In the genomic region with DNA sequence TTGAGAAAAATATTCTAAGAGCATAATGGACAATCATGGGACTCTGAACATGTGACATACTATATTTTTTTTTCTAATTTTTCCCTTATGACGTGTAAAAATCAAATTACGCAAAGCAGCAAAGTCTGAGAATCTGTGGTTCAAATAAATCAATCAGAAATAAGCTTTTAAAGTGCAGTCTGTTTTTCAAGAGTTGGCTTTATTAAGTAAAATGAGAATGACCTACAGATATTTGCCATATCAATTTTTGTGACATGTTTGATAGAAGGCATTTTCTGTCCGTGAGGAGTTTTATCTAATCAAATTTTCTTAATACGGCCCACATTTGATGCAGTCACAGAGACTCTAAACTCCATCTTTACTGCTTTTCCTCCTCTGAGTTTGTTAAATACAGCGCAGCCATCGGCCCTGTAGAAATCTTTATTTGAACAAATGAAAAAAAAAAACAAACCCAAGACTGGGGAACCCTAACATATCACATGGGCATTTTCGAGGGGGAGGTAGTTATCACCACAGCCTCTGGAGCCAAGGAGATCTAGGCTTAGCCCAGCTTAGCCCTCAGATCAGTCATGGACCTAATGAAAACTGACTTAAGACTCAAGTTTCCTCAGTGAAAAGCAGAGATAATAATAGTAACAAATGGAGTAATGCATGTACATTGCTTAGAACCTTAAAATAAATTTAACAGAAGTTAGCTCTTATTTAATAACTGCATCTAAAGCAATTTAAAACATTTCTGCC, we compare ENCODE assay signal across 25 cellular contexts.
DNase-seq lines count a peak whose midpoint lies in the region; ATAC-seq, FAIRE-seq and TF ChIP-seq lines count a peak whose summit lies in the region.
"Had no signal": no experiment of that assay in that cellular context is flagged by ENCODE, and none has a peak within 500 bp of the region (broad histone marks: within the 10 kb centered on the region; RNA-seq: fewer than 3 reads in every experiment).

No MANE protein-coding gene starts in this region.

- H3K36me3 ChIP-seq in aorta (ENCODE audit: control insufficient read depth in 1 of 2, insufficient read depth in 2 of 2, low read length in 1 of 2) = no peaks in the 10 kb centered on the region
- H3K36me3 ChIP-seq: BLaER1, HAP-1 had no signal

- no peaks in the 10 kb centered on the region for H3K27me3 ChIP-seq in aorta (ENCODE audit: control insufficient read depth in 1 of 2, insufficient read depth in 2 of 2, low read length in 1 of 2)
- H3K27me3 ChIP-seq: BLaER1 had no signal

- no peak overlapping the region for H3K27ac ChIP-seq in aorta (ENCODE audit: low read depth in 1 of 2, low read length in 2 of 2)
- H3K27ac ChIP-seq: 22Rv1, BLaER1, C4-2B had no signal

- no peak overlapping the region for H3K4me3 Mint-ChIP-seq in nephron progenitor cell
- H3K4me3 Mint-ChIP-seq: B cell; CD4-positive, CD25-positive, alpha-beta regulatory T cell; CD8-positive, alpha-beta T cell; HFFc6 had no signal

- intact Hi-C loops in aorta (cut with DNase I) = no loop called here

- no peaks in the 10 kb centered on the region for H3K36me3 Mint-ChIP-seq in nephron progenitor cell (ENCODE audit: low read depth)
- H3K36me3 Mint-ChIP-seq: CD4-positive, CD25-positive, alpha-beta regulatory T cell; CD8-positive, alpha-beta T cell had no signal

- peak; percentile 95 for FAIRE-seq in D721Med (lab: Jason Lieb, UNC)
- FAIRE-seq: A204.1, GM12878, H54 had no signal

- H3K27me3 Mint-ChIP-seq in nephron progenitor cell (ENCODE audit: low read depth, poor library complexity) = peaks cover 3% of the 10 kb centered on the region
- H3K27me3 Mint-ChIP-seq: CD4-positive, CD25-positive, alpha-beta regulatory T cell had no signal

- no peaks in the 10 kb centered on the region for H3K4me1 ChIP-seq in aorta (ENCODE audit: control insufficient read depth in 1 of 2, insufficient read depth in 2 of 2, low read length in 2 of 2)
- H3K4me1 ChIP-seq: BLaER1, Caco-2, HAP-1 had no signal

- H3K9me3 ChIP-seq in aorta (ENCODE audit: control insufficient read depth, low read length) = peaks cover 1% of the 10 kb centered on the region
- H3K9me3 ChIP-seq: BLaER1, Caco-2, HAP-1 had no signal

- DNase-seq in D721Med (ENCODE audit: insufficient read length, low spot score) = no peak
- DNase-seq in NCI-H82 treated with DMSO at 0.1 percent for 48 hours (lab: John Stamatoyannopoulos, UW; ENCODE audit: unreplicated experiment) = peak; percentile 61
- DNase-seq in nephron progenitor cell = no peak
- no peak for DNase-seq in NCI-H1436 (lab: John Stamatoyannopoulos, UW)
- DNase-seq in NOMO-1 treated with DMSO at 0.1 percent for 48 hours (lab: John Stamatoyannopoulos, UW; ENCODE audit: unreplicated experiment) = no peak
- no peak for DNase-seq in aorta
- DNase-seq: Caco-2; CD4-positive, CD25-positive, alpha-beta regulatory T cell; CD8-positive, alpha-beta T cell; DMS 273 treated with DMSO at 0.1 percent for 48 hours; DMS79; EL; GDM1; GOT3; HFFc6 had no signal

- WGBS in aorta, 2 donors = 39 to 46% methylated on average over 7 of the region's 7 CpGs

- H3K4me3 ChIP-seq in aorta (ENCODE audit: low read length in 2 of 2) = no peak overlapping the region
- H3K4me3 ChIP-seq: BLaER1, GM12878, HAP-1 had no signal

- H3K4me1 Mint-ChIP-seq in nephron progenitor cell = peaks cover 11% of the 10 kb centered on the region
- H3K4me1 Mint-ChIP-seq: B cell; CD4-positive, CD25-positive, alpha-beta regulatory T cell had no signal

- ATAC-seq in SK-N-SH treated with all-trans-retinoic acid at 6 μM for 48 hours (peak; percentile 82), GM18517 (IDR thresholded peaks at IDR 0.05; ENCODE audit: unreplicated experiment) (no peak), aorta (ENCODE audit: low FRiP score) (no peak)
- ATAC-seq: CD8-positive, alpha-beta T cell had no signal

- H3K9me3 Mint-ChIP-seq in nephron progenitor cell = no peaks in the 10 kb centered on the region
- H3K9me3 Mint-ChIP-seq: CD8-positive, alpha-beta T cell had no signal

- TF ChIP-seq CTCF in D721Med (IDR thresholded peaks at IDR 0.05; ENCODE audit: insufficient read depth, missing control alignments) (no peak), nephron progenitor cell (IDR thresholded peaks at IDR 0.05) (no peak)

- H3K27ac Mint-ChIP-seq in nephron progenitor cell = peak overlapping the region; percentile 3
- H3K27ac Mint-ChIP-seq: B cell; CD4-positive, CD25-positive, alpha-beta regulatory T cell; CD8-positive, alpha-beta T cell; HFFc6 had no signal

TF ChIP-seq in SK-N-SH treated with all-trans-retinoic acid at 6 μM for 48 hours, 23 proteins besides CTCF, POLR2A, EP300 and RAD21 (continues in another document):
- TF ChIP-seq SNAI2 (CRISPR knock-in tag; IDR thresholded peaks at IDR 0.05) (0 out of 2 replicates have a peak, but pooled peaks have one; percentile 81), ISL1 (CRISPR knock-in tag; IDR thresholded peaks at IDR 0.05) (peak; percentile 100), CSDC2 (CRISPR knock-in tag; IDR thresholded peaks at IDR 0.05) (peak; percentile 30; the same call in 1 of the 2 replicates), BACH2 (CRISPR knock-in tag; IDR thresholded peaks at IDR 0.05; ENCODE audit: borderline replicate concordance) (no peak), TOX (CRISPR knock-in tag; IDR thresholded peaks at IDR 0.05; ENCODE audit: borderline replicate concordance) (no peak), RARB (CRISPR knock-in tag; IDR thresholded peaks at IDR 0.05) (no peak), ZFP3 (CRISPR knock-in tag; IDR thresholded peaks at IDR 0.05) (peak; percentile 77), PPARA (CRISPR knock-in tag; IDR thresholded peaks at IDR 0.05; ENCODE audit: borderline replicate concordance) (no peak)
- TF ChIP-seq, protein P1, sequence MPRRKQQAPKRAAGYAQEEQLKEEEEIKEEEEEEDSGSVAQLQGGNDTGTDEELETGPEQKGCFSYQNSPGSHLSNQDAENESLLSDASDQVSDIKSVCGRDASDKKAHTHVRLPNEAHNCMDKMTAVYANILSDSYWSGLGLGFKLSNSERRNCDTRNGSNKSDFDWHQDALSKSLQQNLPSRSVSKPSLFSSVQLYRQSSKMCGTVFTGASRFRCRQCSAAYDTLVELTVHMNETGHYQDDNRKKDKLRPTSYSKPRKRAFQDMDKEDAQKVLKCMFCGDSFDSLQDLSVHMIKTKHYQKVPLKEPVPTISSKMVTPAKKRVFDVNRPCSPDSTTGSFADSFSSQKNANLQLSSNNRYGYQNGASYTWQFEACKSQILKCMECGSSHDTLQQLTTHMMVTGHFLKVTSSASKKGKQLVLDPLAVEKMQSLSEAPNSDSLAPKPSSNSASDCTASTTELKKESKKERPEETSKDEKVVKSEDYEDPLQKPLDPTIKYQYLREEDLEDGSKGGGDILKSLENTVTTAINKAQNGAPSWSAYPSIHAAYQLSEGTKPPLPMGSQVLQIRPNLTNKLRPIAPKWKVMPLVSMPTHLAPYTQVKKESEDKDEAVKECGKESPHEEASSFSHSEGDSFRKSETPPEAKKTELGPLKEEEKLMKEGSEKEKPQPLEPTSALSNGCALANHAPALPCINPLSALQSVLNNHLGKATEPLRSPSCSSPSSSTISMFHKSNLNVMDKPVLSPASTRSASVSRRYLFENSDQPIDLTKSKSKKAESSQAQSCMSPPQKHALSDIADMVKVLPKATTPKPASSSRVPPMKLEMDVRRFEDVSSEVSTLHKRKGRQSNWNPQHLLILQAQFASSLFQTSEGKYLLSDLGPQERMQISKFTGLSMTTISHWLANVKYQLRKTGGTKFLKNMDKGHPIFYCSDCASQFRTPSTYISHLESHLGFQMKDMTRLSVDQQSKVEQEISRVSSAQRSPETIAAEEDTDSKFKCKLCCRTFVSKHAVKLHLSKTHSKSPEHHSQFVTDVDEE (CRISPR knock-in tag; IDR thresholded peaks at IDR 0.05) = peak; percentile 99
- TF ChIP-seq, protein P2, sequence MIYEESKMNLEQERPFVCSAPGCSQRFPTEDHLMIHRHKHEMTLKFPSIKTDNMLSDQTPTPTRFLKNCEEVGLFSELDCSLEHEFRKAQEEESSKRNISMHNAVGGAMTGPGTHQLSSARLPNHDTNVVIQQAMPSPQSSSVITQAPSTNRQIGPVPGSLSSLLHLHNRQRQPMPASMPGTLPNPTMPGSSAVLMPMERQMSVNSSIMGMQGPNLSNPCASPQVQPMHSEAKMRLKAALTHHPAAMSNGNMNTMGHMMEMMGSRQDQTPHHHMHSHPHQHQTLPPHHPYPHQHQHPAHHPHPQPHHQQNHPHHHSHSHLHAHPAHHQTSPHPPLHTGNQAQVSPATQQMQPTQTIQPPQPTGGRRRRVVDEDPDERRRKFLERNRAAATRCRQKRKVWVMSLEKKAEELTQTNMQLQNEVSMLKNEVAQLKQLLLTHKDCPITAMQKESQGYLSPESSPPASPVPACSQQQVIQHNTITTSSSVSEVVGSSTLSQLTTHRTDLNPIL (CRISPR knock-in tag; IDR thresholded peaks at IDR 0.05; ENCODE audit: low read depth) = peak; percentile 98
- TF ChIP-seq, protein P3, sequence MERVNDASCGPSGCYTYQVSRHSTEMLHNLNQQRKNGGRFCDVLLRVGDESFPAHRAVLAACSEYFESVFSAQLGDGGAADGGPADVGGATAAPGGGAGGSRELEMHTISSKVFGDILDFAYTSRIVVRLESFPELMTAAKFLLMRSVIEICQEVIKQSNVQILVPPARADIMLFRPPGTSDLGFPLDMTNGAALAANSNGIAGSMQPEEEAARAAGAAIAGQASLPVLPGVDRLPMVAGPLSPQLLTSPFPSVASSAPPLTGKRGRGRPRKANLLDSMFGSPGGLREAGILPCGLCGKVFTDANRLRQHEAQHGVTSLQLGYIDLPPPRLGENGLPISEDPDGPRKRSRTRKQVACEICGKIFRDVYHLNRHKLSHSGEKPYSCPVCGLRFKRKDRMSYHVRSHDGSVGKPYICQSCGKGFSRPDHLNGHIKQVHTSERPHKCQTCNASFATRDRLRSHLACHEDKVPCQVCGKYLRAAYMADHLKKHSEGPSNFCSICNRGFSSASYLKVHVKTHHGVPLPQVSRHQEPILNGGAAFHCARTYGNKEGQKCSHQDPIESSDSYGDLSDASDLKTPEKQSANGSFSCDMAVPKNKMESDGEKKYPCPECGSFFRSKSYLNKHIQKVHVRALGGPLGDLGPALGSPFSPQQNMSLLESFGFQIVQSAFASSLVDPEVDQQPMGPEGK (CRISPR knock-in tag; IDR thresholded peaks at IDR 0.05; ENCODE audit: borderline replicate concordance) = peak; percentile 89; the same call in 1 of the 2 replicates
- TF ChIP-seq, protein P4, sequence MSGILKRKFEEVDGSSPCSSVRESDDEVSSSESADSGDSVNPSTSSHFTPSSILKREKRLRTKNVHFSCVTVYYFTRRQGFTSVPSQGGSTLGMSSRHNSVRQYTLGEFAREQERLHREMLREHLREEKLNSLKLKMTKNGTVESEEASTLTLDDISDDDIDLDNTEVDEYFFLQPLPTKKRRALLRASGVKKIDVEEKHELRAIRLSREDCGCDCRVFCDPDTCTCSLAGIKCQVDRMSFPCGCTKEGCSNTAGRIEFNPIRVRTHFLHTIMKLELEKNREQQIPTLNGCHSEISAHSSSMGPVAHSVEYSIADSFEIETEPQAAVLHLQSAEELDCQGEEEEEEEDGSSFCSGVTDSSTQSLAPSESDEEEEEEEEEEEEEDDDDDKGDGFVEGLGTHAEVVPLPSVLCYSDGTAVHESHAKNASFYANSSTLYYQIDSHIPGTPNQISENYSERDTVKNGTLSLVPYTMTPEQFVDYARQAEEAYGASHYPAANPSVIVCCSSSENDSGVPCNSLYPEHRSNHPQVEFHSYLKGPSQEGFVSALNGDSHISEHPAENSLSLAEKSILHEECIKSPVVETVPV (CRISPR knock-in tag; IDR thresholded peaks at IDR 0.05) = peak; percentile 96
